ENCODE assay signal across 1 cellular context in genomic region chr11:86931965-86932332, GRCh38.
TF ChIP-seq lines count a peak whose summit lies in the region.

No MANE protein-coding gene starts in this region.

TF ChIP-seq in K562, 482 proteins besides CTCF, POLR2A, EP300 and RAD21 (continued from another document and continues in another):
- TF ChIP-seq ZBTB11 (CRISPR knock-in tag; IDR thresholded peaks at IDR 0.05), result no peak
- peak; percentile 93 for TF ChIP-seq FOSL1 (tag; conservative IDR thresholded peaks at IDR 0.05)
- TF ChIP-seq GTF3C2 (IDR thresholded peaks at IDR 0.05; ENCODE audit: borderline replicate concordance, extremely low read depth, insufficient read length), result no peak
- TF ChIP-seq ZFP1 (CRISPR knock-in tag; IDR thresholded peaks at IDR 0.05), result no peak
- peak; percentile 77; the same call in 1 of the 2 replicates for TF ChIP-seq JUND (IDR thresholded peaks at IDR 0.05; ENCODE audit: borderline replicate concordance, low read depth, low read length)
- peak; percentile 8; the same call in 2 of the 3 replicates for TF ChIP-seq JUND (tag; IDR thresholded peaks at IDR 0.05; ENCODE audit: borderline replicate concordance, low read depth, low read length)
- no peak for TF ChIP-seq ZNF134 (CRISPR knock-in tag; conservative IDR thresholded peaks at IDR 0.05)
- TF ChIP-seq ZNF217 (CRISPR knock-in tag; IDR thresholded peaks at IDR 0.05), result no peak
- TF ChIP-seq NFIX (CRISPR knock-in tag; IDR thresholded peaks at IDR 0.05; ENCODE audit: low read depth), result no peak
- no peak for TF ChIP-seq ZKSCAN8 (CRISPR knock-in tag; IDR thresholded peaks at IDR 0.05)
- no peak for TF ChIP-seq FOXK1 (CRISPR knock-in tag; IDR thresholded peaks at IDR 0.05; ENCODE audit: borderline replicate concordance)
- 0 out of 2 replicates have a peak, but pooled peaks have one; percentile 3 for TF ChIP-seq CXXC5 (CRISPR knock-in tag; IDR thresholded peaks at IDR 0.05)
- no peak for TF ChIP-seq NFXL1 (CRISPR knock-in tag; IDR thresholded peaks at IDR 0.05)
- TF ChIP-seq RBM39 (optimal IDR thresholded peaks at IDR 0.05; ENCODE audit: low read depth, low read length), result no peak
- TF ChIP-seq PRPF4 (IDR thresholded peaks at IDR 0.05; ENCODE audit: insufficient read depth, low read depth, low read length, poor library complexity, severe bottlenecking), result no peak
- TF ChIP-seq DLX4 (CRISPR knock-in tag; IDR thresholded peaks at IDR 0.05), result no peak
- no peak for TF ChIP-seq PRMT5 (CRISPR knock-in tag; IDR thresholded peaks at IDR 0.05)
- TF ChIP-seq POLR2G (IDR thresholded peaks at IDR 0.05; ENCODE audit: low read depth, low read length), result no peak
- no peak for TF ChIP-seq TCF7L2 (IDR thresholded peaks at IDR 0.05; ENCODE audit: low read depth, low read length)
- no peak for TF ChIP-seq RNF2 (IDR thresholded peaks at IDR 0.05)
- no peak for TF ChIP-seq ARID4B (CRISPR knock-in tag; IDR thresholded peaks at IDR 0.05)
- no peak for TF ChIP-seq ZNF398 (CRISPR knock-in tag; IDR thresholded peaks at IDR 0.05)
- no peak for TF ChIP-seq BCL6 (CRISPR knock-in tag; IDR thresholded peaks at IDR 0.05)
- peak; percentile 42; the same call in 1 of the 2 replicates for TF ChIP-seq TFAP4 (CRISPR knock-in tag; IDR thresholded peaks at IDR 0.05; ENCODE audit: borderline replicate concordance)
- no peak for TF ChIP-seq NCOA1 (IDR thresholded peaks at IDR 0.05; ENCODE audit: low read depth)
- no peak for TF ChIP-seq BMI1 (IDR thresholded peaks at IDR 0.05; ENCODE audit: low read length)
- no peak for TF ChIP-seq PHTF2 (CRISPR knock-in tag; IDR thresholded peaks at IDR 0.05)
- TF ChIP-seq ZNF740 (CRISPR knock-in tag; IDR thresholded peaks at IDR 0.05), result no peak
- no peak for TF ChIP-seq ZNF740 (tag; IDR thresholded peaks at IDR 0.05)
- TF ChIP-seq ZSCAN29 (IDR thresholded peaks at IDR 0.05), result no peak
- no peak for TF ChIP-seq CLOCK (CRISPR knock-in tag; IDR thresholded peaks at IDR 0.05; ENCODE audit: borderline replicate concordance)
- TF ChIP-seq KAT7 (CRISPR knock-in tag; IDR thresholded peaks at IDR 0.05; ENCODE audit: borderline replicate concordance), result no peak; the same call in 1 of the 2 replicates
- TF ChIP-seq NFIC (IDR thresholded peaks at IDR 0.05), result no peak
- no peak for TF ChIP-seq ELK1 (CRISPR knock-in tag; IDR thresholded peaks at IDR 0.05)
- TF ChIP-seq GABPB1 (CRISPR knock-in tag; IDR thresholded peaks at IDR 0.05), result peak; percentile 46; the same call in 1 of the 2 replicates
- no peak for TF ChIP-seq SNRNP70 (optimal IDR thresholded peaks at IDR 0.05; ENCODE audit: low read depth, low read length)
- no peak for TF ChIP-seq KAT8 (IDR thresholded peaks at IDR 0.05; ENCODE audit: low read depth)
- no peak for TF ChIP-seq RUNX1 (IDR thresholded peaks at IDR 0.05; ENCODE audit: low read depth)
- no peak for TF ChIP-seq SFPQ (IDR thresholded peaks at IDR 0.05; ENCODE audit: low read depth, low read length)
